Comparison of ENCODE assay signal across 8 cellular contexts in genomic region chr12:67268896-67269631, GRCh38. TPM values are rescaled to one million over a fixed set of nuclear protein-coding genes. Genes with fewer than 3 reads are reported as not detected.
DNase-seq lines count a peak whose midpoint lies in the region; ATAC-seq and TF ChIP-seq lines count a peak whose summit lies in the region.

CAND1 (plus strand) TSS chr12:67269358; CDS start chr12:67269718, 360 bp downstream.

- intact Hi-C loops in Right ventricle myocardium superior (cut with DNase I) = no loop called here

- H2AFZ ChIP-seq in parathyroid adenoma = peak within 1 kb of the TSS; percentile 83

- DNase-seq in NCI-H1417 treated with DMSO at 0.1 percent for 48 hours (lab: John Stamatoyannopoulos, UW) (peak; percentile 100), SW480 (ENCODE audit: low spot score) (peak; percentile 97), adipocyte (ENCODE audit: low read depth) (peak; percentile 99), Right ventricle myocardium superior (peak; percentile 98), tibial nerve (ENCODE audit: low spot score in 2 of 2) (peak; percentile 95 to 97)

- H3K79me2 ChIP-seq in parathyroid adenoma = peaks cover 20% of the 10 kb centered on the region

- H3K4me3 ChIP-seq in GM12875 (ENCODE audit: low read depth, low read length) = peak within 1 kb of the TSS; percentile 81
- H3K4me3 ChIP-seq in adipocyte (ENCODE audit: low read length) = peak within 1 kb of the TSS; percentile 98
- H3K4me3 ChIP-seq in parathyroid adenoma (ENCODE audit: low read depth, low read length) = peak within 1 kb of the TSS; percentile 69
- H3K4me3 ChIP-seq in tibial nerve = peak within 1 kb of the TSS; percentile 80 to 91 (median 86)

- H3K27me3 ChIP-seq in adipocyte (replicated peaks; ENCODE audit: control insufficient read depth, insufficient read depth, low read length) = no peaks in the 10 kb centered on the region
- no peaks in the 10 kb centered on the region for H3K27me3 ChIP-seq in parathyroid adenoma (ENCODE audit: control insufficient read depth, insufficient read depth, low read length)
- H3K27me3 ChIP-seq in tibial nerve = no peaks in the 10 kb centered on the region

- H3K36me3 ChIP-seq in adipocyte (ENCODE audit: control insufficient read depth, insufficient read depth, low read length, severe bottlenecking) (no peaks in the 10 kb centered on the region), parathyroid adenoma (ENCODE audit: control insufficient read depth, insufficient read depth, low read length) (no peaks in the 10 kb centered on the region), tibial nerve (no peaks in the 10 kb centered on the region)

- 0 to 1% methylated on average over 33 to 45 of the region's 61 CpGs for WGBS in tibial nerve, 2 donors

- H3K9ac ChIP-seq in adipocyte (ENCODE audit: low read length) (peak within 1 kb of the TSS; percentile 98), parathyroid adenoma (peak within 1 kb of the TSS; percentile 97)

- H3K27ac ChIP-seq in parathyroid adenoma = peak within 1 kb of the TSS; percentile 96
- H3K27ac ChIP-seq in tibial nerve = peak within 1 kb of the TSS; percentile 97 to 99 (median 97)

- no peak for TF ChIP-seq CTCF in GM12875 (IDR thresholded peaks at IDR 0.05; ENCODE audit: borderline replicate concordance, insufficient read depth, low read depth, low read length)
- no peak for TF ChIP-seq CTCF in parathyroid adenoma (IDR thresholded peaks at IDR 0.05)
- TF ChIP-seq CTCF in tibial nerve (IDR thresholded peaks at IDR 0.05) = peak in 2 of 5 experiments; percentile 8 to 45

- peak; percentile 69 to 92 for TF ChIP-seq POLR2A in tibial nerve (IDR thresholded peaks at IDR 0.05)

- H3K4me1 ChIP-seq in adipocyte (ENCODE audit: control insufficient read depth, insufficient read depth, low read length) = peaks cover 31% of the 10 kb centered on the region
- H3K4me1 ChIP-seq in parathyroid adenoma = peaks cover 10% of the 10 kb centered on the region
- peaks cover 0 to 36% (median 25%) of the 10 kb centered on the region in 4 donors for H3K4me1 ChIP-seq in tibial nerve

- peak within 1 kb of the TSS; percentile 76 for H3K4me2 ChIP-seq in parathyroid adenoma (ENCODE audit: low read length)

- ATAC-seq in HG02798 (IDR thresholded peaks at IDR 0.05; ENCODE audit: poor library complexity, unreplicated experiment) (peak; percentile 79), Right ventricle myocardium superior (ENCODE audit: poor library complexity) (peak; percentile 94)

- TF ChIP-seq EP300 in tibial nerve (IDR thresholded peaks at IDR 0.05) = peak; percentile 56 to 95

- H3K9me3 ChIP-seq in adipocyte (ENCODE audit: control insufficient read depth, low read length) (no peaks in the 10 kb centered on the region), parathyroid adenoma (ENCODE audit: control insufficient read depth, low read length) (no peaks in the 10 kb centered on the region), tibial nerve (no peaks in the 10 kb centered on the region)

RNA-seq across cellular contexts. Expression of gene CAND1, which starts in this region (rescaled TPM):
- 29.8 TPM for total RNA-seq in Right ventricle myocardium superior
- 100 to 1,000 TPM in 1 of 4 donors, 10 to 100 TPM in 3; 67.2 to 105 (median 72.9) TPM for total RNA-seq in tibial nerve

Comparison
In these comparisons a context has a peak if more than half of its experiments do, and no peak if none do; other contexts are left out.
1. Peak in every context shown above with its lines: DNase-seq, ATAC-seq, H3K4me3 ChIP-seq and H3K27ac ChIP-seq.